Comparison of ENCODE assay signal across 22 cellular contexts in the genomic region with DNA sequence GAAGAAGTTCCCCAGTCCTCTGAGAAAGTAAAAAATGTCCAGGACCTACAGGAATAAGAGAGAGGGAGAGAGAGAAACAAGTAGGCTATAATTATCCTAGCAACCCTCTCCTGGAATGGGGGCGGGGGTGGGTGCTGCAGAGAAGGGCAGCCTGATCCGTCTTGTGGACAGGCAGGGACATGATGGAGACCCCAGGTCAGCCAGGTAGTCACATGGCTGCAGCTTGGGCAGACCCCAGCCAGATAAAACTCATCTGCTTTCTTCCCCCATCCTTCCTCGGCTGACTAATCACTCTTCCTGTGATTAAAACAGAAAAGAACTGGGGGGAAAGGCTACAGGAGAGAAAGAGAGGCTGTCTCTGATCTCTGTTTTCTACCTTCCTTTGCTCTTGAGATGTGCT. TPM values are rescaled to one million over a fixed set of nuclear protein-coding genes. Genes with fewer than 3 reads are reported as not detected.
DNase-seq lines count a peak whose midpoint lies in the region; ATAC-seq and TF ChIP-seq lines count a peak whose summit lies in the region.
"Had no signal": no experiment of that assay in that cellular context is flagged by ENCODE, and none has a peak within 500 bp of the region (broad histone marks: within the 10 kb centered on the region; RNA-seq: fewer than 3 reads in every experiment).

No MANE protein-coding gene starts in this region.

- POLR2A ChIA-PET in PC-9 (lab: Charles Lee; ENCODE audit: unreplicated experiment) = interaction anchor here (0.6 kb wide), 1 partner anchor 34 kb away, joined by 5 read pairs; the partner anchor contains the start of gene CDK5RAP3

- H3K79me2 ChIP-seq in PC-9 (ENCODE audit: low read depth) = no peaks in the 10 kb centered on the region

- H3K27ac ChIP-seq in testis (no peak overlapping the region), PC-9 (no peak overlapping the region)
- H3K27ac ChIP-seq: left ventricle myocardium inferior, sigmoid colon, upper lobe of right lung had no signal

- no peak overlapping the region for H3K4me2 ChIP-seq in PC-9

- WGBS in testis, 2 donors = 62 to 67% methylated on average over 3 of the region's 3 CpGs

- ATAC-seq in HG03571 (IDR thresholded peaks at IDR 0.05; ENCODE audit: unreplicated experiment) = no peak
- ATAC-seq: naive thymus-derived CD8-positive, alpha-beta T cell; T-cell had no signal

- H3K9me2 ChIP-seq in PC-9 (ENCODE audit: insufficient read depth) = no peaks in the 10 kb centered on the region

- DNase-seq in ELR (ENCODE audit: low read depth) (peak; percentile 47), NCI-H1105 (lab: John Stamatoyannopoulos, UW) (peak; percentile 21), cerebellar cortex (ENCODE audit: low spot score) (peak; percentile 50), nephron progenitor cell (no peak), testis (no peak), PC-9 (no peak)
- DNase-seq in activated T-helper 1 cell treated with anti-CD3 and anti-CD28 coated beads, Interleukin-12 subunit alpha, Interleukin-12 subunit beta, Interleukin-2, Interleukin-4 antibody, amounts not matched to agents 30 ng/mL and 10 ng/mL and 1 ng/mL, durations not matched to agents 14 hours and 24 hours and 36 hours (ENCODE audit: low spot score) = no peak
- DNase-seq: activated B cell treated with CpG ODN at 0.5 μM for 24 hours; activated naive CD4-positive, alpha-beta T cell treated with anti-CD3 and anti-CD28 coated beads for 36 hours; C1 segment of cervical spinal cord; DMS53; hypothalamus; left ventricle myocardium inferior; naive thymus-derived CD8-positive, alpha-beta T cell; NCI-H1092 treated with DMSO at 0.1 percent for 48 hours; NCI-H510A treated with DMSO at 0.1 percent for 48 hours; sigmoid colon; stimulated activated CD4-positive, alpha-beta T cell treated with anti-CD3 and anti-CD28 coated beads, Interleukin-4, amount 100 ng/mL, for 4 hours; T-cell; upper lobe of right lung had no signal

- no peak overlapping the region for H2AFZ ChIP-seq in PC-9

- no TSS peak for BruUV-seq in PC-9 (replicated peaks; lab: Mats Ljungman, UMichigan)

- H3K27me3 Mint-ChIP-seq in nephron progenitor cell (ENCODE audit: low read depth, poor library complexity) = peaks cover 6% of the 10 kb centered on the region
- peaks cover 35% of the 10 kb centered on the region for H3K27me3 Mint-ChIP-seq in activated T-helper 1 cell treated with anti-CD3 and anti-CD28 coated beads, Interleukin-12 subunit alpha, Interleukin-12 subunit beta, Interleukin-2, Interleukin-4 antibody, amounts not matched to agents 30 ng/mL and 10 ng/mL and 1 ng/mL, durations not matched to agents 14 hours and 24 hours and 36 hours (ENCODE audit: insufficient read depth)

- H3K9me3 Mint-ChIP-seq in nephron progenitor cell = no peaks in the 10 kb centered on the region
- no peaks in the 10 kb centered on the region for H3K9me3 Mint-ChIP-seq in activated T-helper 1 cell treated with anti-CD3 and anti-CD28 coated beads, Interleukin-12 subunit alpha, Interleukin-12 subunit beta, Interleukin-2, Interleukin-4 antibody, amounts not matched to agents 30 ng/mL and 10 ng/mL and 1 ng/mL, durations not matched to agents 14 hours and 24 hours and 36 hours
- H3K9me3 Mint-ChIP-seq: activated B cell treated with CpG ODN at 0.5 μM for 24 hours; activated naive CD4-positive, alpha-beta T cell treated with anti-CD3 and anti-CD28 coated beads for 36 hours; naive thymus-derived CD8-positive, alpha-beta T cell; T-cell had no signal

- peaks cover 17% of the 10 kb centered on the region; the same call in 1 of the 2 replicates for H3F3A ChIP-seq in PC-9 (ENCODE audit: insufficient read depth, low read depth)

- H3K9me3 ChIP-seq in testis (no peaks in the 10 kb centered on the region), PC-9 (ENCODE audit: insufficient read depth, low read depth) (no peaks in the 10 kb centered on the region)
- H3K9me3 ChIP-seq: left ventricle myocardium inferior, sigmoid colon, upper lobe of right lung had no signal

- intact Hi-C loops in testis (cut with DNase I; ENCODE audit: low total_unique reads) = no loop called here
- intact Hi-C loops in PC-9 (cut with micrococcal nuclease; ENCODE audit: unreplicated experiment) = no loop called here
- intact Hi-C loops in activated T-helper 1 cell treated with anti-CD3 and anti-CD28 coated beads, Interleukin-12 subunit alpha, Interleukin-12 subunit beta, Interleukin-2, Interleukin-4 antibody, amounts not matched to agents 30 ng/mL and 10 ng/mL and 1 ng/mL, durations not matched to agents 14 hours and 24 hours and 36 hours (cut with micrococcal nuclease) = no loop called here

- H3K4me1 ChIP-seq in testis (no peaks in the 10 kb centered on the region), PC-9 (replicated peaks; ENCODE audit: insufficient read depth) (peaks cover 34% of the 10 kb centered on the region)

- no peak for TF ChIP-seq CTCF in nephron progenitor cell (IDR thresholded peaks at IDR 0.05)
- TF ChIP-seq CTCF in testis (IDR thresholded peaks at IDR 0.05) = no peak
- no peak for TF ChIP-seq CTCF in PC-9 (conservative IDR thresholded peaks at IDR 0.05)

- H3K27ac Mint-ChIP-seq in nephron progenitor cell = peak overlapping the region; percentile 93
- H3K27ac Mint-ChIP-seq in activated T-helper 1 cell treated with anti-CD3 and anti-CD28 coated beads, Interleukin-12 subunit alpha, Interleukin-12 subunit beta, Interleukin-2, Interleukin-4 antibody, amounts not matched to agents 30 ng/mL and 10 ng/mL and 1 ng/mL, durations not matched to agents 14 hours and 24 hours and 36 hours = no peak overlapping the region
- H3K27ac Mint-ChIP-seq: activated B cell treated with CpG ODN at 0.5 μM for 24 hours; activated naive CD4-positive, alpha-beta T cell treated with anti-CD3 and anti-CD28 coated beads for 36 hours; T-cell had no signal

- H3K4me3 Mint-ChIP-seq in nephron progenitor cell = peak overlapping the region; percentile 55
- H3K4me3 Mint-ChIP-seq in activated T-helper 1 cell treated with anti-CD3 and anti-CD28 coated beads, Interleukin-12 subunit alpha, Interleukin-12 subunit beta, Interleukin-2, Interleukin-4 antibody, amounts not matched to agents 30 ng/mL and 10 ng/mL and 1 ng/mL, durations not matched to agents 14 hours and 24 hours and 36 hours = no peak overlapping the region
- H3K4me3 Mint-ChIP-seq: activated B cell treated with CpG ODN at 0.5 μM for 24 hours; activated naive CD4-positive, alpha-beta T cell treated with anti-CD3 and anti-CD28 coated beads for 36 hours; naive thymus-derived CD8-positive, alpha-beta T cell; T-cell had no signal

- no peaks in the 10 kb centered on the region for H3K36me3 Mint-ChIP-seq in nephron progenitor cell (ENCODE audit: low read depth)
- H3K36me3 Mint-ChIP-seq in activated T-helper 1 cell treated with anti-CD3 and anti-CD28 coated beads, Interleukin-12 subunit alpha, Interleukin-12 subunit beta, Interleukin-2, Interleukin-4 antibody, amounts not matched to agents 30 ng/mL and 10 ng/mL and 1 ng/mL, durations not matched to agents 14 hours and 24 hours and 36 hours (ENCODE audit: low read depth) = no peaks in the 10 kb centered on the region
- H3K36me3 Mint-ChIP-seq: naive thymus-derived CD8-positive, alpha-beta T cell; T-cell had no signal

- H3K4me1 Mint-ChIP-seq in nephron progenitor cell = peaks cover 68% of the 10 kb centered on the region
- H3K4me1 Mint-ChIP-seq in activated T-helper 1 cell treated with anti-CD3 and anti-CD28 coated beads, Interleukin-12 subunit alpha, Interleukin-12 subunit beta, Interleukin-2, Interleukin-4 antibody, amounts not matched to agents 30 ng/mL and 10 ng/mL and 1 ng/mL, durations not matched to agents 14 hours and 24 hours and 36 hours (ENCODE audit: low read depth) = peaks cover 15% of the 10 kb centered on the region
- H3K4me1 Mint-ChIP-seq: T-cell had no signal

- H3K36me3 ChIP-seq in testis (ENCODE audit: low read depth, missing control alignments) = no peaks in the 10 kb centered on the region
- no peaks in the 10 kb centered on the region for H3K36me3 ChIP-seq in PC-9 (ENCODE audit: low read depth)
- H3K36me3 ChIP-seq: left ventricle myocardium inferior, sigmoid colon, upper lobe of right lung had no signal

- no peak for TF ChIP-seq POLR2A in testis (IDR thresholded peaks at IDR 0.05)

- H4K20me1 ChIP-seq in PC-9 (ENCODE audit: insufficient read depth) = no peaks in the 10 kb centered on the region

- H3K4me3 ChIP-seq in testis (no peak overlapping the region), PC-9 (no peak overlapping the region)
- H3K4me3 ChIP-seq: left ventricle myocardium inferior, sigmoid colon, upper lobe of right lung had no signal

- CTCF ChIA-PET in PC-9 (lab: Charles Lee) = interaction anchor here (0.6 to 0.7 kb wide), 4 partner anchors 13 to 1519 kb away, joined by 3 to 6 read pairs (median 3); no protein-coding TSS in a partner anchor

- H3K27me3 ChIP-seq in testis (no peaks in the 10 kb centered on the region), PC-9 (ENCODE audit: insufficient read depth, low read depth) (no peaks in the 10 kb centered on the region)

RNA-seq across cellular contexts. Expression of gene COPZ2, which starts 32.6 kb away (rescaled TPM):
- total RNA-seq in testis (10 to 100 TPM; 13.2 to 14.7 TPM), PC-9 (2021) (2.6 and 2.7 TPM in 2 replicates)
- polyA plus RNA-seq in testis (ENCODE audit: insufficient read depth, low read depth, low replicate concordance) = 47.6 TPM
- 3.4 and 5.8 TPM in 2 replicates for total RNA-seq in activated T-helper 1 cell treated with anti-CD3 and anti-CD28 coated beads, Interleukin-12 subunit alpha, Interleukin-12 subunit beta, Interleukin-2, Interleukin-4 antibody, amounts not matched to agents 30 ng/mL and 10 ng/mL and 1 ng/mL, durations not matched to agents 14 hours and 24 hours and 36 hours

RNA-seq across cellular contexts. Expression of gene CDK5RAP3, which starts 34.1 kb away (rescaled TPM):
- total RNA-seq in testis (100 to 1,000 TPM; 221 to 281 TPM), PC-9 (2021) (147 and 195 TPM in 2 replicates)
- 192 TPM for polyA plus RNA-seq in testis (ENCODE audit: insufficient read depth, low read depth, low replicate concordance)
- 190 and 200 TPM in 2 replicates for total RNA-seq in activated T-helper 1 cell treated with anti-CD3 and anti-CD28 coated beads, Interleukin-12 subunit alpha, Interleukin-12 subunit beta, Interleukin-2, Interleukin-4 antibody, amounts not matched to agents 30 ng/mL and 10 ng/mL and 1 ng/mL, durations not matched to agents 14 hours and 24 hours and 36 hours

RNA-seq across cellular contexts. Expression of gene NFE2L1, which starts 43.2 kb away (rescaled TPM):
- total RNA-seq in testis (100 to 1,000 TPM; 180 to 199 TPM), PC-9 (2021) (85.5 and 91.7 TPM in 2 replicates)
- 193 TPM for polyA plus RNA-seq in testis (ENCODE audit: insufficient read depth, low read depth, low replicate concordance)
- 86.6 and 92.0 TPM in 2 replicates for total RNA-seq in activated T-helper 1 cell treated with anti-CD3 and anti-CD28 coated beads, Interleukin-12 subunit alpha, Interleukin-12 subunit beta, Interleukin-2, Interleukin-4 antibody, amounts not matched to agents 30 ng/mL and 10 ng/mL and 1 ng/mL, durations not matched to agents 14 hours and 24 hours and 36 hours

RNA-seq across cellular contexts. Expression of gene PRR15L, which starts 47.3 kb away (rescaled TPM):
- total RNA-seq in testis (1 to 10 TPM in 1 of 2 donors, under 1 TPM in 1; 0.55 to 2.5 TPM), PC-9 (2021) (5.3 and 6.2 TPM in 2 replicates)
- polyA plus RNA-seq in testis (ENCODE audit: insufficient read depth, low read depth, low replicate concordance) = 6.2 TPM
- not detected in 2 replicates for total RNA-seq in activated T-helper 1 cell treated with anti-CD3 and anti-CD28 coated beads, Interleukin-12 subunit alpha, Interleukin-12 subunit beta, Interleukin-2, Interleukin-4 antibody, amounts not matched to agents 30 ng/mL and 10 ng/mL and 1 ng/mL, durations not matched to agents 14 hours and 24 hours and 36 hours
- total RNA-seq: activated B cell treated with CpG ODN at 0.5 μM for 24 hours; activated naive CD4-positive, alpha-beta T cell treated with anti-CD3 and anti-CD28 coated beads for 36 hours; naive thymus-derived CD8-positive, alpha-beta T cell; RPMI7951 had no signal

Comparison
In these comparisons a context has a peak if more than half of its experiments do, and no peak if none do; other contexts are left out.
1. DNase-seq: peak in ELR (single experiment), NCI-H1105 (single experiment) and cerebellar cortex (single experiment); none in nephron progenitor cell (single experiment), testis (single experiment), PC-9 (0 of 2) and activated T-helper 1 cell treated with anti-CD3 and anti-CD28 coated beads, Interleukin-12 subunit alpha, Interleukin-12 subunit beta, Interleukin-2, Interleukin-4 antibody, amounts not matched to agents 30 ng/mL and 10 ng/mL and 1 ng/mL, durations not matched to agents 14 hours and 24 hours and 36 hours (single experiment).